ENCODE assay signal across 2 cellular contexts in the genomic region with DNA sequence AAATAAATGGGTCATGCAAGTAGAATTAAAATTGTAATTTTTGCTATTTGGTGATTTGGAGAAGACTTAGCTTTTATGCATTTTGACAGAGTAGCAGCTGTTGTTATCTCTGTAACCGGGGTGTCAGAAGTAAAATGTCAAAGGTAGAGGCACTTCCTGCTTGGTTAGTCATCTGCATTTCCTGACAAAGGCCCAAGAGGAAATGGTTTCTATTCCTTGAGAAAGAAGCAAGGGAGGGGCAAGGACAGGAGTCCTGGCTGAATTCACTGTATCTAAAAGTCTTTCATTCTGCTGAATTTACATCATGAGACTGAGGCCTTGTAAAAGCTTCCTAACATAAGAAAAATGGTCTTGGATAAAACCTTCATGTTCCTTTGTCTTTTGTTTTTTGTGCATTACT.
TF ChIP-seq lines count a peak whose summit lies in the region.

No MANE protein-coding gene starts in this region.

TF ChIP-seq in liver, 16 proteins besides CTCF, POLR2A, EP300 and RAD21 (continued from another document):
- TF ChIP-seq ZBTB33 (IDR thresholded peaks at IDR 0.05), result no peak
- TF ChIP-seq MAX (IDR thresholded peaks at IDR 0.05), result peak; percentile 34
- no peak for TF ChIP-seq ATF3 (IDR thresholded peaks at IDR 0.05)
- no peak for TF ChIP-seq HNF4A (conservative IDR thresholded peaks at IDR 0.05)
- no peak for TF ChIP-seq GABPA (IDR thresholded peaks at IDR 0.05 in 1 of 2, conservative IDR thresholded peaks at IDR 0.05 in 1 of 2)
- no peak for TF ChIP-seq JUND (IDR thresholded peaks at IDR 0.05)

TF ChIP-seq in HepG2, 621 proteins besides CTCF, POLR2A, EP300 and RAD21:
- TF ChIP-seq ZNF512 (CRISPR knock-in tag; IDR thresholded peaks at IDR 0.05), result no peak
- no peak for TF ChIP-seq PHF8 (CRISPR knock-in tag; IDR thresholded peaks at IDR 0.05)
- no peak for TF ChIP-seq ZNF441 (CRISPR knock-in tag; IDR thresholded peaks at IDR 0.05; ENCODE audit: borderline replicate concordance)
- TF ChIP-seq TRIM22 (IDR thresholded peaks at IDR 0.05), result no peak
- TF ChIP-seq NFE2L1 (CRISPR knock-in tag; IDR thresholded peaks at IDR 0.05; ENCODE audit: borderline replicate concordance), result no peak
- TF ChIP-seq CHD2 (IDR thresholded peaks at IDR 0.05; ENCODE audit: low read depth, low read length), result no peak
- no peak for TF ChIP-seq TEAD2 (CRISPR knock-in tag; IDR thresholded peaks at IDR 0.05)
- no peak for TF ChIP-seq SMYD3 (CRISPR knock-in tag; IDR thresholded peaks at IDR 0.05)
- no peak for TF ChIP-seq CHD4 (IDR thresholded peaks at IDR 0.05; ENCODE audit: borderline replicate concordance, low read length)
- TF ChIP-seq IKZF1 (IDR thresholded peaks at IDR 0.05), result no peak
- TF ChIP-seq ZNF121 (CRISPR knock-in tag; IDR thresholded peaks at IDR 0.05), result no peak
